ENCODE assay signal across 14 cellular contexts in the genomic region with DNA sequence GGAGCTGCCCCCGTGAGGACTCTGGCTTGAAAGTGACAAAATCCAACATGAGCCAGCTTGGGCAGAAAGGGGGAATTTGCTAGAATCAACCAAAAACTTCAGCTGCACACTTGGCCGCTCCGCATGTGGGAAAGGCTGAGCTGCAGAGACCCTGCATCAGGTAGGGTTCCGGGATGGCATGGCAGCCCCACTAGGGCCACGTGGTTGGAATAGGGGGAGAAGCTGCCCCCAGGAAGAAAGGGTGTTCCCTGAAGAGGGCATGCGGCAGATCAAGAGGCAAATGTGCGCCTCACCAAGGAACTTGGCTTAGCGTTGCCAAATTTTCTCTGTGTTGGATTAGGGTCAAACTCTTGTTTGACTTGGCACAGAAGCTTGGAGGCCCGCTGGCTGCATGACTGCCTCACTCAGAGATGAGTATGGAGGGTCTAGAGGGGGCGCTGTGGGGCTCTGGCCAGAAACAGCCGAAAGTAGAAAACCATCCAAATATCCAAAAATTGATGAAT. TPM values are rescaled to one million over a fixed set of nuclear protein-coding genes. Genes with fewer than 3 reads are reported as not detected.
A peak's percentile ranks its signal among the peaks of the same experiment; 100 is the strongest.
DNase-seq lines count a peak whose midpoint lies in the region; ATAC-seq, FAIRE-seq and TF ChIP-seq lines count a peak whose summit lies in the region.
"Had no signal": no experiment of that assay in that cellular context is flagged by ENCODE, and none has a peak within 500 bp of the region (broad histone marks: within the 10 kb centered on the region; RNA-seq: fewer than 3 reads in every experiment).

No MANE protein-coding gene starts in this region.

- no peak overlapping the region for H3K27ac ChIP-seq in WERI-Rb-1
- H3K27ac ChIP-seq in right cardiac atrium (ENCODE audit: low read length): no peak overlapping the region
- H3K27ac ChIP-seq: hepatocyte, sigmoid colon, thoracic aorta had no signal

- H3K9me3 ChIP-seq in WERI-Rb-1 (ENCODE audit: severe bottlenecking): no peaks in the 10 kb centered on the region
- no peaks in the 10 kb centered on the region for H3K9me3 ChIP-seq in right cardiac atrium (ENCODE audit: control insufficient read depth, low read length)
- H3K9me3 ChIP-seq: sigmoid colon, thoracic aorta had no signal

- WGBS in right cardiac atrium: 62% methylated on average over 11 of the region's 11 CpGs

- H3K9me3 Mint-ChIP-seq in natural killer cell treated with Interleukin-12 subunit alpha and Interleukin-12 subunit beta and Interleukin-15 and Interleukin-18, amount 100 ng/mL, for 72 hours: no peaks in the 10 kb centered on the region
- H3K9me3 Mint-ChIP-seq in natural killer cell: no peaks in the 10 kb centered on the region

- H3K4me3 ChIP-seq in WERI-Rb-1 (ENCODE audit: low read depth, low read length) (no peak overlapping the region), right cardiac atrium (ENCODE audit: low read length) (no peak overlapping the region)
- H3K4me3 ChIP-seq: hepatocyte, sigmoid colon, thoracic aorta had no signal

- H3K4me1 Mint-ChIP-seq in natural killer cell treated with Interleukin-12 subunit alpha and Interleukin-12 subunit beta and Interleukin-15 and Interleukin-18, amount 100 ng/mL, for 72 hours (ENCODE audit: low read depth in 2 of 2): no peaks in the 10 kb centered on the region
- no peaks in the 10 kb centered on the region for H3K4me1 Mint-ChIP-seq in natural killer cell

- H3K36me3 ChIP-seq in WERI-Rb-1: no peaks in the 10 kb centered on the region
- H3K36me3 ChIP-seq: sigmoid colon, thoracic aorta had no signal

- H3K27me3 Mint-ChIP-seq in natural killer cell treated with Interleukin-12 subunit alpha and Interleukin-12 subunit beta and Interleukin-15 and Interleukin-18, amount 100 ng/mL, for 72 hours: peaks cover 0 to 2% of the 10 kb centered on the region in 2 donors
- no peaks in the 10 kb centered on the region for H3K27me3 Mint-ChIP-seq in natural killer cell (ENCODE audit: low read depth in 2 of 2)
- H3K27me3 Mint-ChIP-seq: activated naive CD8-positive, alpha-beta T cell had no signal

- no peak for FAIRE-seq in H54 (lab: Jason Lieb, UNC)

- H3K4me3 Mint-ChIP-seq in natural killer cell treated with Interleukin-12 subunit alpha and Interleukin-12 subunit beta and Interleukin-15 and Interleukin-18, amount 100 ng/mL, for 72 hours: no peak overlapping the region
- H3K4me3 Mint-ChIP-seq in natural killer cell: no peak overlapping the region
- H3K4me3 Mint-ChIP-seq: activated naive CD8-positive, alpha-beta T cell had no signal

- H3K4me1 ChIP-seq in right cardiac atrium (ENCODE audit: control insufficient read depth, insufficient read depth, low read length): no peaks in the 10 kb centered on the region
- H3K4me1 ChIP-seq: sigmoid colon had no signal

- no peaks in the 10 kb centered on the region for H3K36me3 Mint-ChIP-seq in natural killer cell treated with Interleukin-12 subunit alpha and Interleukin-12 subunit beta and Interleukin-15 and Interleukin-18, amount 100 ng/mL, for 72 hours
- no peaks in the 10 kb centered on the region for H3K36me3 Mint-ChIP-seq in natural killer cell
- H3K36me3 Mint-ChIP-seq: activated naive CD8-positive, alpha-beta T cell had no signal

- DNase-seq in natural killer cell treated with Interleukin-12 subunit alpha and Interleukin-12 subunit beta and Interleukin-15 and Interleukin-18, amount 100 ng/mL, for 72 hours (ENCODE audit: low spot score): peak; percentile 31
- no peak for DNase-seq in natural killer cell
- no peak for DNase-seq in WERI-Rb-1
- DNase-seq in right cardiac atrium: peak in 2 of 3 donors; percentile 39 to 76
- DNase-seq in H54 (ENCODE audit: insufficient read length, low spot score): no peak
- no peak for DNase-seq in omental fat pad (ENCODE audit: low spot score)
- no peak for DNase-seq in NCI-H2107 (lab: John Stamatoyannopoulos, UW)
- no peak for DNase-seq in GM10266 (ENCODE audit: extremely low spot score)
- DNase-seq: sigmoid colon, T-helper 1 cell had no signal

- TF ChIP-seq CTCF in natural killer cell (IDR thresholded peaks at IDR 0.05) (no peak), WERI-Rb-1 (IDR thresholded peaks at IDR 0.05; ENCODE audit: low read depth, low read length) (peak; percentile 36; the same call in 1 of the 2 replicates), omental fat pad (IDR thresholded peaks at IDR 0.05) (no peak), GM10266 (IDR thresholded peaks at IDR 0.05; ENCODE audit: control insufficient read depth, insufficient read depth, low read depth, missing control alignments) (no peak)

- no peaks in the 10 kb centered on the region for H3K27me3 ChIP-seq in WERI-Rb-1 (ENCODE audit: insufficient read depth, low read depth, severe bottlenecking)
- no peaks in the 10 kb centered on the region for H3K27me3 ChIP-seq in right cardiac atrium (ENCODE audit: control insufficient read depth, insufficient read depth)
- H3K27me3 ChIP-seq: hepatocyte, sigmoid colon had no signal

- no peak for ATAC-seq in natural killer cell treated with Interleukin-12 subunit alpha and Interleukin-12 subunit beta and Interleukin-15 and Interleukin-18, amount 100 ng/mL, for 72 hours
- no peak for ATAC-seq in natural killer cell
- ATAC-seq in right cardiac atrium: peak; percentile 33 to 64
- no peak for ATAC-seq in omental fat pad (ENCODE audit: low FRiP score)

- intact Hi-C loops in natural killer cell (cut with micrococcal nuclease) (no loop called here), right cardiac atrium (cut with DNase I) (no loop called here)

- TF ChIP-seq POLR2A in H54 (IDR thresholded peaks at IDR 0.05; ENCODE audit: low read depth, low read length): no peak

- no peak overlapping the region for H3K27ac Mint-ChIP-seq in natural killer cell treated with Interleukin-12 subunit alpha and Interleukin-12 subunit beta and Interleukin-15 and Interleukin-18, amount 100 ng/mL, for 72 hours
- no peak overlapping the region for H3K27ac Mint-ChIP-seq in natural killer cell
- H3K27ac Mint-ChIP-seq: activated naive CD8-positive, alpha-beta T cell had no signal

RNA-seq across cellular contexts. Expression of gene WFIKKN2, which starts 29.2 kb away (rescaled TPM):
- not detected for total RNA-seq in natural killer cell treated with Interleukin-12 subunit alpha and Interleukin-12 subunit beta and Interleukin-15 and Interleukin-18, amount 100 ng/mL, for 72 hours
- total RNA-seq in natural killer cell (not detected), right cardiac atrium (1 to 10 TPM in 2 of 4 donors, under 1 TPM in 2; 0.68 to 3.0 (median 1.4) TPM), omental fat pad (under 1 TPM in 2 of 4 donors, not detected in 2; 0.09 to 0.24 TPM)
- 1.1 TPM for polyA plus RNA-seq in right cardiac atrium
- total RNA-seq: H4 had no signal
- polyA plus RNA-seq: hepatocyte had no signal

RNA-seq across cellular contexts. Expression of gene ANKRD40CL, which starts 38.9 kb away (rescaled TPM):
- not detected for total RNA-seq in natural killer cell treated with Interleukin-12 subunit alpha and Interleukin-12 subunit beta and Interleukin-15 and Interleukin-18, amount 100 ng/mL, for 72 hours
- total RNA-seq in natural killer cell (not detected), right cardiac atrium (not detected), omental fat pad (not detected)
- polyA plus RNA-seq in right cardiac atrium: not detected
- total RNA-seq: H4, sigmoid colon, thoracic aorta had no signal

RNA-seq across cellular contexts. Expression of gene TOB1, which starts 60.0 kb away (rescaled TPM):
- 10 to 100 TPM; 12.1 to 30.7 TPM for total RNA-seq in natural killer cell treated with Interleukin-12 subunit alpha and Interleukin-12 subunit beta and Interleukin-15 and Interleukin-18, amount 100 ng/mL, for 72 hours
- 100 to 1,000 TPM in 2 of 3 donors, 10 to 100 TPM in 1; 51.1 to 123 (median 110) TPM for total RNA-seq in natural killer cell
- total RNA-seq in right cardiac atrium: 10 to 100 TPM; 51.0 to 73.2 (median 65.0) TPM
- polyA plus RNA-seq in right cardiac atrium: 31.0 TPM
- 10 to 100 TPM; 28.8 to 79.7 (median 37.0) TPM for total RNA-seq in omental fat pad

Comparison
In these comparisons a context has a peak if more than half of its experiments do, and no peak if none do; other contexts are left out.
1. DNase-seq: peak in natural killer cell treated with Interleukin-12 subunit alpha and Interleukin-12 subunit beta and Interleukin-15 and Interleukin-18, amount 100 ng/mL, for 72 hours (single experiment) and right cardiac atrium (2 of 3); none in natural killer cell (single experiment), WERI-Rb-1 (single experiment), H54 (single experiment), omental fat pad (single experiment), NCI-H2107 (single experiment) and GM10266 (single experiment).
2. ATAC-seq: peak in right cardiac atrium (2 of 2); none in natural killer cell treated with Interleukin-12 subunit alpha and Interleukin-12 subunit beta and Interleukin-15 and Interleukin-18, amount 100 ng/mL, for 72 hours (0 of 2), natural killer cell (0 of 3) and omental fat pad (single experiment).